ENCODE assay signal across 28 cellular contexts in genomic region chr12:121511931-121512330, GRCh38.
"Had no signal": no experiment of that assay in that cellular context is flagged by ENCODE, and none has a peak within 500 bp of the region (broad histone marks: within the 10 kb centered on the region; RNA-seq: fewer than 3 reads in every experiment).

No MANE protein-coding gene starts in this region.

- ATAC-seq: activated T-helper 17 cell treated with anti-CD3 and anti-CD28 coated beads, Interleukin-2, amount 50 U/mL, for 72 hours; K562; SK-N-SH treated with all-trans-retinoic acid at 6 μM for 48 hours had no signal

- H3K4me3 ChIP-seq: adrenal gland, K562, Peyer's patch, SJSA1 had no signal

- H3K4me3 Mint-ChIP-seq: activated naive CD4-positive, alpha-beta T cell treated with anti-CD3 and anti-CD28 coated beads for 36 hours; activated naive CD8-positive, alpha-beta T cell; activated T-helper 17 cell treated with anti-CD3 and anti-CD28 coated beads, Interleukin-2, amount 50 U/mL, for 72 hours had no signal

- H3K36me3 ChIP-seq: adrenal gland had no signal

- H3K27me3 Mint-ChIP-seq: activated naive CD8-positive, alpha-beta T cell; activated T-helper 17 cell treated with anti-CD3 and anti-CD28 coated beads, Interleukin-2, amount 50 U/mL, for 72 hours had no signal

- H3K9me3 Mint-ChIP-seq: activated naive CD4-positive, alpha-beta T cell treated with anti-CD3 and anti-CD28 coated beads for 36 hours; activated T-helper 17 cell treated with anti-CD3 and anti-CD28 coated beads, Interleukin-2, amount 50 U/mL, for 72 hours had no signal

- DNase-seq: activated CD4-positive, alpha-beta T cell treated with anti-CD3 and anti-CD28 coated beads for 48 hours; activated CD4-positive, alpha-beta T cell treated with anti-CD3 and anti-CD28 coated beads, Interleukin-2, amount 50 U/mL, for 4 hours; activated CD4-positive, CD25-positive, alpha-beta regulatory T cell treated with anti-CD3 and anti-CD28 coated beads, Interleukin-2, amount 50 U/mL, for 72 hours; activated CD8-positive, alpha-beta memory T cell treated with anti-CD3 and anti-CD28 coated beads for 24 hours; activated gamma-delta T cell; activated naive CD4-positive, alpha-beta T cell treated with anti-CD3 and anti-CD28 coated beads for 36 hours; activated T-cell treated with anti-CD3 and anti-CD28 coated beads, Interleukin-2, amount 50 U/mL, for 48 hours; anterior cingulate cortex; central memory CD4-positive, alpha-beta T cell; Karpas-422; MM.1S; NCI-H1105; NCI-H1436; NCI-H1694 treated with DMSO at 0.1 percent for 48 hours; NCI-H2029 treated with DMSO at 0.1 percent for 48 hours; NCI-H345; NCI-H510A treated with DMSO at 0.1 percent for 48 hours; NCI-H69; NK-92 treated with Interleukin-12 subunit alpha and Interleukin-12 subunit beta, amount 100 ng/mL, for 24 hours; Peyer's patch; SHP77; SW 1271 had no signal

- H3K27ac ChIP-seq: adrenal gland, Peyer's patch, SJSA1 had no signal

- H3K27me3 ChIP-seq: adrenal gland, Peyer's patch, SJSA1 had no signal

- H3K27ac Mint-ChIP-seq: activated naive CD4-positive, alpha-beta T cell treated with anti-CD3 and anti-CD28 coated beads for 36 hours; activated T-helper 17 cell treated with anti-CD3 and anti-CD28 coated beads, Interleukin-2, amount 50 U/mL, for 72 hours had no signal
